Comparison of ENCODE assay signal across 24 cellular contexts in the genomic region with DNA sequence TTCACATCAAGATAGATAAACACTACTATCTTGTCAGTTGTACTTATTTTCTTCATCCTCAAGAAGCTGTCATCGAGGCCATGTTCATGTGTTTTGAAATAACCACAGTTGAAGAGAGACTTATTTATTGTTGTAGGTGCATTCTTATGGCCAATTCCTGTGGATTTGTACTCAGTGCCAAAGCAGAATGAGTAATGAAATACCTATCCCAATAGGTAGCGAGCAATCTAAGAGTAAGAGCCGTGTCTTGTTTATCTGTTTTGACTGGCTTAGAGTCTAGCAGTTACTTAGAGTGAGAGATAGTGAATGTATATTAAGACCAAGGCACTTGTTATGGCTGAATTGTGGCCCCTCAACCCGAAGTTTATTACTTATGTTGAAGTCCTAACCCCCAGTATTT.
A peak's percentile ranks its signal among the peaks of the same experiment; 100 is the strongest.
DNase-seq lines count a peak whose midpoint lies in the region; ATAC-seq, FAIRE-seq and TF ChIP-seq lines count a peak whose summit lies in the region.
"Had no signal": no experiment of that assay in that cellular context is flagged by ENCODE, and none has a peak within 500 bp of the region (broad histone marks: within the 10 kb centered on the region; RNA-seq: fewer than 3 reads in every experiment).

No MANE protein-coding gene starts in this region.

- TF ChIP-seq CTCF in RWPE2 (IDR thresholded peaks at IDR 0.05; ENCODE audit: poor library complexity, severe bottlenecking) = no peak

- FAIRE-seq in urothelium cell line (lab: Jason Lieb, UNC) = no peak
- FAIRE-seq: GM19239, H54, HepG2 had no signal

- intact Hi-C loops in cardiac septum (cut with DNase I) = no loop called here

- H3K27ac ChIP-seq in RWPE2 (ENCODE audit: poor library complexity, severe bottlenecking) = no peak overlapping the region
- no peak overlapping the region for H3K27ac ChIP-seq in epithelial cell of prostate
- H3K27ac ChIP-seq: HL-60, SJSA1 had no signal

- no peaks in the 10 kb centered on the region for H3K9me3 ChIP-seq in RWPE2 (ENCODE audit: severe bottlenecking)
- H3K9me3 ChIP-seq: SJSA1 had no signal

- DNase-seq in H4 (ENCODE audit: low spot score) = peak; percentile 2
- no peak for DNase-seq in RWPE2 (ENCODE audit: low spot score)
- peak; percentile 0 for DNase-seq in epithelial cell of prostate (ENCODE audit: low read depth, low spot score)
- peak; percentile 2 for DNase-seq in urothelium cell line (ENCODE audit: low spot score)
- DNase-seq in NCI-H187 treated with DMSO at 0.1 percent for 48 hours (lab: John Stamatoyannopoulos, UW) = no peak
- DNase-seq in hippocampal formation (lab: John Stamatoyannopoulos, UW) = no peak
- DNase-seq in cardiac septum (ENCODE audit: low spot score) = no peak
- DNase-seq: C1 segment of cervical spinal cord; CD4-positive, alpha-beta memory T cell; COR-L47; DMS53; Karpas-422; NCI-H1105 treated with DMSO at 0.1 percent for 48 hours; NCI-H146; NCI-H2029; NCI-H446; NCI-H524 treated with DMSO at 0.1 percent for 48 hours; NCI-H774; Right ventricle myocardium superior had no signal

- H3K36me3 ChIP-seq in RWPE2 (ENCODE audit: low read depth) = no peaks in the 10 kb centered on the region
- H3K36me3 ChIP-seq: SJSA1 had no signal

- H3K4me1 ChIP-seq in RWPE2 (ENCODE audit: insufficient read depth, poor library complexity, severe bottlenecking) = peaks cover 6% of the 10 kb centered on the region
- H3K4me1 ChIP-seq: SJSA1 had no signal

- H3K4me3 ChIP-seq in RWPE2 (ENCODE audit: severe bottlenecking) = no peak overlapping the region
- H3K4me3 ChIP-seq: SJSA1 had no signal

- H3K27me3 ChIP-seq in RWPE2 (ENCODE audit: insufficient read depth, poor library complexity, severe bottlenecking) = no peaks in the 10 kb centered on the region
- H3K27me3 ChIP-seq: SJSA1 had no signal

- peak; percentile 98 for ATAC-seq in RWPE2 (ENCODE audit: low read depth)
- ATAC-seq: HepG2 had no signal

Comparison
In these comparisons a context has a peak if more than half of its experiments do, and no peak if none do; other contexts are left out.
1. DNase-seq: peak in H4 (single experiment), epithelial cell of prostate (single experiment) and urothelium cell line (single experiment); none in RWPE2 (single experiment), NCI-H187 treated with DMSO at 0.1 percent for 48 hours (single experiment), hippocampal formation (0 of 2) and cardiac septum (single experiment).